Comparison of ENCODE assay signal across 23 cellular contexts in genomic region chr6:51893356-51893755, GRCh38.
"Had no signal": no experiment of that assay in that cellular context is flagged by ENCODE, and none has a peak within 500 bp of the region (broad histone marks: within the 10 kb centered on the region; RNA-seq: fewer than 3 reads in every experiment).

No MANE protein-coding gene starts in this region.

- H3K4me1 ChIP-seq: gastroesophageal sphincter, upper lobe of left lung, vagina had no signal

- H3K79me2 ChIP-seq: hepatocyte had no signal

- ATAC-seq: gastroesophageal sphincter; left colon; natural killer cell treated with Interleukin-12 subunit alpha and Interleukin-12 subunit beta and Interleukin-15 and Interleukin-18, amount 100 ng/mL, for 72 hours; sciatic nerve; stimulated activated effector memory CD8-positive, alpha-beta T cell treated with anti-CD3 and anti-CD28 coated beads, Interleukin-12 subunit alpha, Interleukin-12 subunit beta, amount 100 ng/mL, for 72 hours had no signal

- H3K9me3 ChIP-seq: gastroesophageal sphincter, upper lobe of left lung, vagina had no signal

- H3K27ac ChIP-seq: epithelial cell of prostate, gastroesophageal sphincter, hepatocyte, upper lobe of left lung, vagina, VCaP had no signal

- H2AFZ ChIP-seq: hepatocyte had no signal

- DNase-seq: activated CD4-positive, alpha-beta T cell treated with anti-CD3 and anti-CD28 coated beads for 4 hours; activated CD4-positive, alpha-beta T cell treated with anti-CD3 and anti-CD28 coated beads, Interleukin-2, amount 50 U/mL, for 4 hours; activated CD8-positive, alpha-beta memory T cell treated with anti-CD3 and anti-CD28 coated beads for 24 hours; activated effector memory CD4-positive, alpha-beta T cell treated with anti-CD3 and anti-CD28 coated beads, Interleukin-2, amount 50 U/mL, for 16 hours; activated naive CD4-positive, alpha-beta T cell treated with anti-CD3 and anti-CD28 coated beads for 36 hours; activated naive CD8-positive, alpha-beta T cell treated with anti-CD3 and anti-CD28 coated beads, Interleukin-2, amount 10 ng/mL, durations not matched to agents 7 days and 5 days; activated T-cell treated with anti-CD3 and anti-CD28 coated beads, Interleukin-2, amount 50 U/mL, for 1 hour; dermis blood vessel endothelial cell; effector CD4-positive, alpha-beta T cell; islet precursor cell; left colon; mesenchymal stem cell; retina; stimulated activated CD4-positive, alpha-beta T cell treated with anti-CD3 and anti-CD28 coated beads, Interleukin-4, amount 100 ng/mL, for 24 hours; upper lobe of left lung had no signal

- H3K4me3 ChIP-seq: gastroesophageal sphincter, hepatocyte, upper lobe of left lung, vagina had no signal

- H3K4me2 ChIP-seq: hepatocyte had no signal

- H3K27me3 ChIP-seq: gastroesophageal sphincter, hepatocyte, upper lobe of left lung, vagina had no signal

- H3K36me3 ChIP-seq: gastroesophageal sphincter, upper lobe of left lung, vagina had no signal
